21 cellular contexts compared by ENCODE assay signal in genomic region chr22:37287550-37287951, GRCh38. TPM values are rescaled to one million over a fixed set of nuclear protein-coding genes. Genes with fewer than 3 reads are reported as not detected.
DNase-seq lines count a peak whose midpoint lies in the region; ATAC-seq, FAIRE-seq and TF ChIP-seq lines count a peak whose summit lies in the region.
"Had no signal": no experiment of that assay in that cellular context is flagged by ENCODE, and none has a peak within 500 bp of the region (broad histone marks: within the 10 kb centered on the region; RNA-seq: fewer than 3 reads in every experiment).

No MANE protein-coding gene starts in this region.

- TF ChIP-seq RAD21 in GM12878 (IDR thresholded peaks at IDR 0.05; ENCODE audit: insufficient read depth, low read depth, low read length), result no peak

- H4K20me1 ChIP-seq in GM12878 (ENCODE audit: control insufficient read depth, insufficient read depth), result no peaks in the 10 kb centered on the region; the same call in 1 of the 2 replicates

- H3K27ac ChIP-seq in GM12878 (ENCODE audit: control insufficient read depth, insufficient read depth), result no peak overlapping the region
- peak overlapping the region in 3 of 8 donors; percentile 93 to 95 (median 95) for H3K27ac ChIP-seq in spleen

- WGBS in GM12878 (ENCODE audit: insufficient coverage, insufficient replicate concordance, low lambda C conversion rate, missing lambda C conversion rate), result 92% methylated on average over 10 of the region's 10 CpGs
- WGBS in spleen, 5 donors, result 83 to 88% (median 88%) methylated on average over 10 of the region's 10 CpGs

- H3K9ac ChIP-seq in GM12878 (ENCODE audit: control insufficient read depth, insufficient read depth, low read length), result no peak overlapping the region

- ATAC-seq in GM12878, result no peak
- ATAC-seq in HG03460 (IDR thresholded peaks at IDR 0.05; ENCODE audit: unreplicated experiment), result no peak

- peak overlapping the region; percentile 35 for H3K4me3 Mint-ChIP-seq in activated CD4-positive, alpha-beta T cell treated with anti-CD3 and anti-CD28 coated beads, Interleukin-2, amount 10 ng/mL, durations not matched to agents 24 days and 14 days
- no peak overlapping the region for H3K4me3 Mint-ChIP-seq in progenitor cell of endocrine pancreas (ENCODE audit: low read depth)
- H3K4me3 Mint-ChIP-seq: stimulated activated naive CD8-positive, alpha-beta T cell treated with anti-CD3 and anti-CD28 coated beads, Interleukin-15, Interleukin-2, amounts not matched to agents 100 ng/mL and 50 ng/mL, for 24 hours; type B pancreatic cell had no signal

- H3K4me3 ChIP-seq in H7 (ENCODE audit: insufficient read depth, low read depth, low read length), result no peak overlapping the region
- no peak overlapping the region for H3K4me3 ChIP-seq in GM12878
- no peak overlapping the region for H3K4me3 ChIP-seq in spleen

- no peaks in the 10 kb centered on the region; the same call in 1 of the 2 replicates for H3K27me3 ChIP-seq in H7 (ENCODE audit: control insufficient read depth, insufficient read depth, low read length)
- no peaks in the 10 kb centered on the region for H3K27me3 ChIP-seq in GM12878 (replicated peaks in 1 of 2; ENCODE audit: control insufficient read depth in 2 of 2, insufficient read depth in 2 of 2, low read length in 1 of 2)
- H3K27me3 ChIP-seq in spleen (replicated peaks in 1 of 7), result peaks cover 0 to 6% (median 0%) of the 10 kb centered on the region in 7 donors

- peaks cover 27% of the 10 kb centered on the region for H3K4me1 ChIP-seq in GM12878 (ENCODE audit: control insufficient read depth, insufficient read depth, low read length)
- H3K4me1 ChIP-seq in spleen, result peaks cover 8 to 100% (median 59%) of the 10 kb centered on the region in 6 donors

- H3K27me3 Mint-ChIP-seq in activated CD4-positive, alpha-beta T cell treated with anti-CD3 and anti-CD28 coated beads, Interleukin-2, amount 10 ng/mL, durations not matched to agents 24 days and 14 days, result no peaks in the 10 kb centered on the region
- H3K27me3 Mint-ChIP-seq in progenitor cell of endocrine pancreas, result peaks cover 47% of the 10 kb centered on the region
- H3K27me3 Mint-ChIP-seq: stimulated activated naive CD8-positive, alpha-beta T cell treated with anti-CD3 and anti-CD28 coated beads, Interleukin-15, Interleukin-2, amounts not matched to agents 100 ng/mL and 50 ng/mL, for 24 hours had no signal

- RAD21 ChIA-PET in GM12878 (lab: Charles Lee; ENCODE audit: unreplicated experiment), result interaction anchor here (1.5 kb wide), 1 partner anchor 11 kb away, joined by 3 read pairs; no protein-coding TSS in a partner anchor

- in situ Hi-C loops in GM12878 (cut with MboI), result no loop called here

- peaks cover 16% of the 10 kb centered on the region for H3K79me2 ChIP-seq in GM12878 (ENCODE audit: control insufficient read depth, insufficient read depth, low read length)

- TF ChIP-seq POLR2A in GM12878 (IDR thresholded peaks at IDR 0.05; ENCODE audit: low read depth, low read length) (no peak), spleen (IDR thresholded peaks at IDR 0.05) (no peak)

- no peak for TF ChIP-seq EP300 in GM12878 (IDR thresholded peaks at IDR 0.05; ENCODE audit: borderline replicate concordance in 1 of 2, control insufficient read depth in 1 of 2, low read depth in 2 of 2, low read length in 2 of 2)

- no peak overlapping the region for H3K4me2 ChIP-seq in GM12878 (ENCODE audit: control insufficient read depth, insufficient read depth)

- intact Hi-C loops in activated CD4-positive, alpha-beta T cell treated with anti-CD3 and anti-CD28 coated beads, Interleukin-2, amount 10 ng/mL, durations not matched to agents 24 days and 14 days (cut with micrococcal nuclease), result no loop called here
- intact Hi-C loops in GM12878 (cut with micrococcal nuclease; ENCODE audit: unreplicated experiment) (no loop called here), spleen (cut with DNase I; ENCODE audit: low total_unique reads) (no loop called here)

- POLR2A ChIA-PET in GM12878 (lab: Charles Lee), result interaction anchor here (0.8 to 3.2 kb wide), 3 partner anchors 8 to 26 kb away, joined by 3 to 8 read pairs (median 3); no protein-coding TSS in a partner anchor

- TF ChIP-seq CTCF in GM12878 (IDR thresholded peaks at IDR 0.05 in 2 of 3, conservative IDR thresholded peaks at IDR 0.05 in 1 of 3; ENCODE audit: control insufficient read depth in 2 of 3, extremely low read depth in 1 of 3, insufficient read depth in 1 of 3, low read depth in 3 of 3, low read length in 3 of 3) (no peak), spleen (IDR thresholded peaks at IDR 0.05 in 8 of 11, conservative IDR thresholded peaks at IDR 0.05 in 3 of 11) (no peak), progenitor cell of endocrine pancreas (IDR thresholded peaks at IDR 0.05; ENCODE audit: unreplicated experiment) (no peak)

- no TSS peak for BruUV-seq in GM12878 (replicated peaks; lab: Mats Ljungman, UMichigan)

- H3K36me3 Mint-ChIP-seq in activated CD4-positive, alpha-beta T cell treated with anti-CD3 and anti-CD28 coated beads, Interleukin-2, amount 10 ng/mL, durations not matched to agents 24 days and 14 days (ENCODE audit: low read depth), result peaks cover 73% of the 10 kb centered on the region
- H3K36me3 Mint-ChIP-seq in progenitor cell of endocrine pancreas (ENCODE audit: insufficient read depth), result no peaks in the 10 kb centered on the region
- H3K36me3 Mint-ChIP-seq: type B pancreatic cell had no signal

- peak overlapping the region; percentile 81 for H3K27ac Mint-ChIP-seq in activated CD4-positive, alpha-beta T cell treated with anti-CD3 and anti-CD28 coated beads, Interleukin-2, amount 10 ng/mL, durations not matched to agents 24 days and 14 days
- H3K27ac Mint-ChIP-seq in progenitor cell of endocrine pancreas, result no peak overlapping the region

- DNase-seq in activated CD4-positive, alpha-beta T cell treated with anti-CD3 and anti-CD28 coated beads, Interleukin-2, amount 10 ng/mL, durations not matched to agents 24 days and 14 days, result no peak
- no peak for DNase-seq in activated CD4-positive, alpha-beta T cell treated with anti-CD3 and anti-CD28 coated beads for 1 hour
- peak; percentile 73 for DNase-seq in H7
- no peak for DNase-seq in GM12878 (ENCODE audit: low read depth, low spot score)
- DNase-seq in spleen, result peak; percentile 66
- DNase-seq in HPDE6-E6E7 (ENCODE audit: extremely low spot score), result no peak
- no peak for DNase-seq in progenitor cell of endocrine pancreas (ENCODE audit: low spot score, unreplicated experiment)
- DNase-seq: anterior cingulate cortex, cerebellar nuclear complex, MM.1S, NCI-H2029, NCI-H524, SHP77 had no signal

- no peak for FAIRE-seq in GM12878 (lab: Jason Lieb, UNC)
- FAIRE-seq: endometrium, islet of Langerhans had no signal

- no peak overlapping the region for H2AFZ ChIP-seq in GM12878 (ENCODE audit: control insufficient read depth, low read depth, low read length)

- no peaks in the 10 kb centered on the region for H3K9me3 Mint-ChIP-seq in activated CD4-positive, alpha-beta T cell treated with anti-CD3 and anti-CD28 coated beads, Interleukin-2, amount 10 ng/mL, durations not matched to agents 24 days and 14 days
- H3K9me3 Mint-ChIP-seq in progenitor cell of endocrine pancreas (ENCODE audit: low read depth), result peaks cover 4% of the 10 kb centered on the region
- H3K9me3 Mint-ChIP-seq: type B pancreatic cell had no signal

- H3K36me3 ChIP-seq in H7 (replicated peaks; ENCODE audit: control insufficient read depth, insufficient read depth, low read length), result no peaks in the 10 kb centered on the region
- H3K36me3 ChIP-seq in GM12878 (ENCODE audit: control insufficient read depth in 2 of 2, insufficient read depth in 2 of 2, low read length in 1 of 2), result no peaks in the 10 kb centered on the region
- peaks cover 0 to 72% (median 31%) of the 10 kb centered on the region in 6 donors for H3K36me3 ChIP-seq in spleen

- H3K9me3 ChIP-seq in GM12878 (replicated peaks; ENCODE audit: control insufficient read depth, insufficient read depth, low read length), result no peaks in the 10 kb centered on the region; the same call in 2 of the 3 replicates
- peaks cover 0 to 5% (median 0%) of the 10 kb centered on the region in 8 donors for H3K9me3 ChIP-seq in spleen

- CTCF ChIA-PET in GM12878 (lab: Yijun Ruan, JAX), result interaction anchor here (1.2 kb wide), 1 partner anchor 27 kb away, joined by 5 read pairs; no protein-coding TSS in a partner anchor

- H3K4me1 Mint-ChIP-seq in activated CD4-positive, alpha-beta T cell treated with anti-CD3 and anti-CD28 coated beads, Interleukin-2, amount 10 ng/mL, durations not matched to agents 24 days and 14 days, result peaks cover 77% of the 10 kb centered on the region
- no peaks in the 10 kb centered on the region for H3K4me1 Mint-ChIP-seq in progenitor cell of endocrine pancreas (ENCODE audit: low read depth)

- SMC1A ChIA-PET in GM12878 (lab: Charles Lee; ENCODE audit: uncharacterized antibody, unreplicated experiment), result interaction anchor here (1.1 to 1.5 kb wide), 3 partner anchors 23 to 72 kb away, joined by 3 to 4 read pairs (median 3); no protein-coding TSS in a partner anchor

RNA-seq across cellular contexts. Expression of gene CYTH4, which starts 5.2 kb away (rescaled TPM):
- 43.5 and 44.9 TPM in 2 replicates for total RNA-seq in activated CD4-positive, alpha-beta T cell treated with anti-CD3 and anti-CD28 coated beads, Interleukin-2, amount 10 ng/mL, durations not matched to agents 24 days and 14 days
- not detected in 2 replicates for total RNA-seq in H7 (2014; rRNA removed; shearing (Covaris generic))
- 94.2 and 114 TPM in 2 replicates for total RNA-seq in GM12878 (2013; cell fraction: nucleolus; rRNA removed)
- total RNA-seq in GM12878 (2014; rRNA removed) (23.2 TPM in 2 replicates), GM12878 (2014; rRNA removed; fragmentation: Illumina TruSeq; extraction: Trizol) (17.2 and 18.3 TPM in 2 replicates), GM12878 (2021) (25.8 and 26.0 TPM in 2 replicates), spleen (100 to 1,000 TPM in 6 of 7 donors, 10 to 100 TPM in 1; 97.5 to 238 (median 118) TPM), progenitor cell of endocrine pancreas (not detected in 2 replicates)
- polyA plus RNA-seq in GM12878 (2011; ENCODE audit: low read depth), result 7.0 TPM
- polyA plus RNA-seq in GM12878 (2011; rRNA removed) (19.4 and 24.1 TPM in 2 replicates), GM12878 (2014; fragmentation: Illumina TruSeq; extraction: Trizol) (9.1 and 16.6 TPM in 2 replicates), GM12878 (2014; fragmentation: Nextera tagmentation; extraction: Ambion mirVana) (1 to 10 TPM; 1.5 to 1.8 TPM), GM12878 (2014; rRNA removed) (23.6 and 27.3 TPM in 2 replicates), GM12878 (2016; fragmentation: Nextera tagmentation; extraction: Ambion mirVana) (10 to 100 TPM; 12.4 TPM), spleen (10 to 100 TPM; 35.3 to 58.1 (median 53.6) TPM)
- polyA plus RNA-seq in GM12878 (2011; cell fraction: cytosol; rRNA removed), result 22.7 and 30.1 TPM in 2 replicates
- 148 and 167 TPM in 2 replicates for polyA plus RNA-seq in GM12878 (2011; cell fraction: nucleus; rRNA removed)
- polyA plus RNA-seq in GM12878 (2012), result 15.7 and 21.2 TPM in 2 replicates
- polyA minus RNA-seq in GM12878 (2011; rRNA and poly(A)+ RNA removed), result 14.9 and 23.6 TPM in 2 replicates
- 5.5 and 6.7 TPM in 2 replicates for polyA minus RNA-seq in GM12878 (2011; cell fraction: cytosol; rRNA and poly(A)+ RNA removed)
- 23.1 and 31.4 TPM in 2 replicates for polyA minus RNA-seq in GM12878 (2011; cell fraction: nucleus; rRNA and poly(A)+ RNA removed)
- total RNA-seq: A673, lung microvascular endothelial cell had no signal
- polyA plus RNA-seq: neural cell had no signal

RNA-seq across cellular contexts. Expression of gene RAC2, which starts 43.5 kb away (rescaled TPM):
- total RNA-seq in activated CD4-positive, alpha-beta T cell treated with anti-CD3 and anti-CD28 coated beads, Interleukin-2, amount 10 ng/mL, durations not matched to agents 24 days and 14 days, result 519 and 540 TPM in 2 replicates
- total RNA-seq in H7 (2014; rRNA removed; shearing (Covaris generic)), result 9.4 and 9.6 TPM in 2 replicates
- 143 and 150 TPM in 2 replicates for total RNA-seq in GM12878 (2013; cell fraction: nucleolus; rRNA removed)
- total RNA-seq in GM12878 (2014; rRNA removed) (251 and 282 TPM in 2 replicates), GM12878 (2014; rRNA removed; fragmentation: Illumina TruSeq; extraction: Trizol) (135 and 149 TPM in 2 replicates), GM12878 (2021) (382 and 386 TPM in 2 replicates), spleen (100 to 1,000 TPM; 270 to 493 (median 363) TPM), progenitor cell of endocrine pancreas (1.7 and 1.9 TPM in 2 replicates)
- 314 TPM for polyA plus RNA-seq in GM12878 (2011; ENCODE audit: low read depth)
- polyA plus RNA-seq in GM12878 (2011; rRNA removed) (84.4 and 296 TPM in 2 replicates), GM12878 (2014; fragmentation: Illumina TruSeq; extraction: Trizol) (166 and 339 TPM in 2 replicates), GM12878 (2014; fragmentation: Nextera tagmentation; extraction: Ambion mirVana) (100 to 1,000 TPM; 102 to 108 TPM), GM12878 (2014; rRNA removed) (313 and 369 TPM in 2 replicates), GM12878 (2016; fragmentation: Nextera tagmentation; extraction: Ambion mirVana) (100 to 1,000 TPM; 320 to 330 TPM), spleen (100 to 1,000 TPM; 389 to 421 (median 410) TPM)
- polyA plus RNA-seq in GM12878 (2011; cell fraction: cytosol; rRNA removed), result 317 and 416 TPM in 2 replicates
- polyA plus RNA-seq in GM12878 (2011; cell fraction: nucleus; rRNA removed), result 561 and 566 TPM in 2 replicates
- polyA plus RNA-seq in GM12878 (2012), result 512 and 607 TPM in 2 replicates
- polyA minus RNA-seq in GM12878 (2011; rRNA and poly(A)+ RNA removed), result 200 and 233 TPM in 2 replicates
- polyA minus RNA-seq in GM12878 (2011; cell fraction: cytosol; rRNA and poly(A)+ RNA removed), result 155 and 158 TPM in 2 replicates
- polyA minus RNA-seq in GM12878 (2011; cell fraction: nucleus; rRNA and poly(A)+ RNA removed), result 185 and 303 TPM in 2 replicates
- polyA plus RNA-seq: neural cell had no signal

Comparison
In these comparisons a context has a peak if more than half of its experiments do, and no peak if none do; other contexts are left out.
1. DNase-seq: peak in H7 (single experiment) and spleen (single experiment); none in activated CD4-positive, alpha-beta T cell treated with anti-CD3 and anti-CD28 coated beads, Interleukin-2, amount 10 ng/mL, durations not matched to agents 24 days and 14 days (single experiment), activated CD4-positive, alpha-beta T cell treated with anti-CD3 and anti-CD28 coated beads for 1 hour (single experiment), GM12878 (single experiment), HPDE6-E6E7 (single experiment) and progenitor cell of endocrine pancreas (single experiment).
2. RNA of gene CYTH4, which starts 5.2 kb away (total RNA-seq): 97.5 to 238 TPM in spleen, 43.5 to 44.9 TPM in activated CD4-positive, alpha-beta T cell treated with anti-CD3 and anti-CD28 coated beads, Interleukin-2, amount 10 ng/mL, durations not matched to agents 24 days and 14 days and 17.2 to 114 TPM in GM12878; not detected in progenitor cell of endocrine pancreas and not detected in H7; every median in the first group is over 10 times any median in the second.
3. RNA of gene RAC2, which starts 43.5 kb away (total RNA-seq): 519 to 540 TPM in activated CD4-positive, alpha-beta T cell treated with anti-CD3 and anti-CD28 coated beads, Interleukin-2, amount 10 ng/mL, durations not matched to agents 24 days and 14 days, 270 to 493 TPM in spleen and 135 to 386 TPM in GM12878; 9.4 to 9.6 TPM in H7 and 1.7 to 1.9 TPM in progenitor cell of endocrine pancreas; every median in the first group is over 10 times any median in the second.